ENCODE assay signal across 1 cellular context in genomic region chr2:216619411-216620393, GRCh38.
A peak's percentile ranks its signal among the peaks of the same experiment; 100 is the strongest.
TF ChIP-seq lines count a peak whose summit lies in the region.

No MANE protein-coding gene starts in this region.

TF ChIP-seq in HepG2, 621 proteins besides CTCF, POLR2A, EP300 and RAD21 (continued from another document and continues in another):
- TF ChIP-seq, protein P1, sequence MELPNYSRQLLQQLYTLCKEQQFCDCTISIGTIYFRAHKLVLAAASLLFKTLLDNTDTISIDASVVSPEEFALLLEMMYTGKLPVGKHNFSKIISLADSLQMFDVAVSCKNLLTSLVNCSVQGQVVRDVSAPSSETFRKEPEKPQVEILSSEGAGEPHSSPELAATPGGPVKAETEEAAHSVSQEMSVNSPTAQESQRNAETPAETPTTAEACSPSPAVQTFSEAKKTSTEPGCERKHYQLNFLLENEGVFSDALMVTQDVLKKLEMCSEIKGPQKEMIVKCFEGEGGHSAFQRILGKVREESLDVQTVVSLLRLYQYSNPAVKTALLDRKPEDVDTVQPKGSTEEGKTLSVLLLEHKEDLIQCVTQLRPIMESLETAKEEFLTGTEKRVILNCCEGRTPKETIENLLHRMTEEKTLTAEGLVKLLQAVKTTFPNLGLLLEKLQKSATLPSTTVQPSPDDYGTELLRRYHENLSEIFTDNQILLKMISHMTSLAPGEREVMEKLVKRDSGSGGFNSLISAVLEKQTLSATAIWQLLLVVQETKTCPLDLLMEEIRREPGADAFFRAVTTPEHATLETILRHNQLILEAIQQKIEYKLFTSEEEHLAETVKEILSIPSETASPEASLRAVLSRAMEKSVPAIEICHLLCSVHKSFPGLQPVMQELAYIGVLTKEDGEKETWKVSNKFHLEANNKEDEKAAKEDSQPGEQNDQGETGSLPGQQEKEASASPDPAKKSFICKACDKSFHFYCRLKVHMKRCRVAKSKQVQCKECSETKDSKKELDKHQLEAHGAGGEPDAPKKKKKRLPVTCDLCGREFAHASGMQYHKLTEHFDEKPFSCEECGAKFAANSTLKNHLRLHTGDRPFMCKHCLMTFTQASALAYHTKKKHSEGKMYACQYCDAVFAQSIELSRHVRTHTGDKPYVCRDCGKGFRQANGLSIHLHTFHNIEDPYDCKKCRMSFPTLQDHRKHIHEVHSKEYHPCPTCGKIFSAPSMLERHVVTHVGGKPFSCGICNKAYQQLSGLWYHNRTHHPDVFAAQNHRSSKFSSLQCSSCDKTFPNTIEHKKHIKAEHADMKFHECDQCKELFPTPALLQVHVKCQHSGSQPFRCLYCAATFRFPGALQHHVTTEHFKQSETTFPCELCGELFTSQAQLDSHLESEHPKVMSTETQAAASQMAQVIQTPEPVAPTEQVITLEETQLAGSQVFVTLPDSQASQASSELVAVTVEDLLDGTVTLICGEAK (IDR thresholded peaks at IDR 0.05): no peak
- TF ChIP-seq, protein P1 (CRISPR knock-in tag; IDR thresholded peaks at IDR 0.05): no peak
- TF ChIP-seq ZNF615 (CRISPR knock-in tag; IDR thresholded peaks at IDR 0.05; ENCODE audit: borderline replicate concordance): no peak
- TF ChIP-seq CBX2 (IDR thresholded peaks at IDR 0.05; ENCODE audit: low read depth, low read length): no peak
- no peak for TF ChIP-seq CBX2 (CRISPR knock-in tag; IDR thresholded peaks at IDR 0.05; ENCODE audit: low read depth)
- TF ChIP-seq ZNF577 (CRISPR knock-in tag; IDR thresholded peaks at IDR 0.05; ENCODE audit: borderline replicate concordance, low read depth): no peak
- TF ChIP-seq, protein P2, sequence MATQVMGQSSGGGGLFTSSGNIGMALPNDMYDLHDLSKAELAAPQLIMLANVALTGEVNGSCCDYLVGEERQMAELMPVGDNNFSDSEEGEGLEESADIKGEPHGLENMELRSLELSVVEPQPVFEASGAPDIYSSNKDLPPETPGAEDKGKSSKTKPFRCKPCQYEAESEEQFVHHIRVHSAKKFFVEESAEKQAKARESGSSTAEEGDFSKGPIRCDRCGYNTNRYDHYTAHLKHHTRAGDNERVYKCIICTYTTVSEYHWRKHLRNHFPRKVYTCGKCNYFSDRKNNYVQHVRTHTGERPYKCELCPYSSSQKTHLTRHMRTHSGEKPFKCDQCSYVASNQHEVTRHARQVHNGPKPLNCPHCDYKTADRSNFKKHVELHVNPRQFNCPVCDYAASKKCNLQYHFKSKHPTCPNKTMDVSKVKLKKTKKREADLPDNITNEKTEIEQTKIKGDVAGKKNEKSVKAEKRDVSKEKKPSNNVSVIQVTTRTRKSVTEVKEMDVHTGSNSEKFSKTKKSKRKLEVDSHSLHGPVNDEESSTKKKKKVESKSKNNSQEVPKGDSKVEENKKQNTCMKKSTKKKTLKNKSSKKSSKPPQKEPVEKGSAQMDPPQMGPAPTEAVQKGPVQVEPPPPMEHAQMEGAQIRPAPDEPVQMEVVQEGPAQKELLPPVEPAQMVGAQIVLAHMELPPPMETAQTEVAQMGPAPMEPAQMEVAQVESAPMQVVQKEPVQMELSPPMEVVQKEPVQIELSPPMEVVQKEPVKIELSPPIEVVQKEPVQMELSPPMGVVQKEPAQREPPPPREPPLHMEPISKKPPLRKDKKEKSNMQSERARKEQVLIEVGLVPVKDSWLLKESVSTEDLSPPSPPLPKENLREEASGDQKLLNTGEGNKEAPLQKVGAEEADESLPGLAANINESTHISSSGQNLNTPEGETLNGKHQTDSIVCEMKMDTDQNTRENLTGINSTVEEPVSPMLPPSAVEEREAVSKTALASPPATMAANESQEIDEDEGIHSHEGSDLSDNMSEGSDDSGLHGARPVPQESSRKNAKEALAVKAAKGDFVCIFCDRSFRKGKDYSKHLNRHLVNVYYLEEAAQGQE (IDR thresholded peaks at IDR 0.05; ENCODE audit: borderline replicate concordance in 1 of 2, low read depth in 1 of 2, low read length in 2 of 2): no peak
- no peak for TF ChIP-seq TGIF2 (CRISPR knock-in tag; IDR thresholded peaks at IDR 0.05)
- TF ChIP-seq, protein P3, sequence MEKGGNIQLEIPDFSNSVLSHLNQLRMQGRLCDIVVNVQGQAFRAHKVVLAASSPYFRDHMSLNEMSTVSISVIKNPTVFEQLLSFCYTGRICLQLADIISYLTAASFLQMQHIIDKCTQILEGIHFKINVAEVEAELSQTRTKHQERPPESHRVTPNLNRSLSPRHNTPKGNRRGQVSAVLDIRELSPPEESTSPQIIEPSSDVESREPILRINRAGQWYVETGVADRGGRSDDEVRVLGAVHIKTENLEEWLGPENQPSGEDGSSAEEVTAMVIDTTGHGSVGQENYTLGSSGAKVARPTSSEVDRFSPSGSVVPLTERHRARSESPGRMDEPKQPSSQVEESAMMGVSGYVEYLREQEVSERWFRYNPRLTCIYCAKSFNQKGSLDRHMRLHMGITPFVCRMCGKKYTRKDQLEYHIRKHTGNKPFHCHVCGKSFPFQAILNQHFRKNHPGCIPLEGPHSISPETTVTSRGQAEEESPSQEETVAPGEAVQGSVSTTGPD (CRISPR knock-in tag; IDR thresholded peaks at IDR 0.05): no peak
- 0 out of 2 replicates have a peak, but pooled peaks have one; percentile 24 for TF ChIP-seq ZMYM4 (CRISPR knock-in tag; IDR thresholded peaks at IDR 0.05)
- TF ChIP-seq HNRNPK (IDR thresholded peaks at IDR 0.05; ENCODE audit: low read depth, low read length, poor library complexity, severe bottlenecking): no peak
- TF ChIP-seq ZNF761 (CRISPR knock-in tag; conservative IDR thresholded peaks at IDR 0.05): no peak
- TF ChIP-seq NFAT5 (CRISPR knock-in tag; IDR thresholded peaks at IDR 0.05): no peak
- no peak for TF ChIP-seq HES4 (CRISPR knock-in tag; IDR thresholded peaks at IDR 0.05; ENCODE audit: borderline replicate concordance)
- TF ChIP-seq ARID5B (CRISPR knock-in tag; IDR thresholded peaks at IDR 0.05): peak; percentile 84
- TF ChIP-seq U2AF1 (optimal IDR thresholded peaks at IDR 0.05; ENCODE audit: low read depth, low read length): no peak
- TF ChIP-seq XRCC5 (optimal IDR thresholded peaks at IDR 0.05; ENCODE audit: low read length): no peak
- no peak for TF ChIP-seq ZNF562 (CRISPR knock-in tag; IDR thresholded peaks at IDR 0.05; ENCODE audit: borderline replicate concordance)
- TF ChIP-seq NFYB (CRISPR knock-in tag; IDR thresholded peaks at IDR 0.05): no peak
- TF ChIP-seq KLF11 (CRISPR knock-in tag; IDR thresholded peaks at IDR 0.05): no peak
- TF ChIP-seq SOX6 (IDR thresholded peaks at IDR 0.05): no peak
- TF ChIP-seq SOX6 (CRISPR knock-in tag; IDR thresholded peaks at IDR 0.05): peak; percentile 93
- peak; percentile 23; the same call in 1 of the 2 replicates for TF ChIP-seq SIX1 (CRISPR knock-in tag; IDR thresholded peaks at IDR 0.05; ENCODE audit: borderline replicate concordance)
- no peak for TF ChIP-seq TAF15 (IDR thresholded peaks at IDR 0.05; ENCODE audit: low read depth, low read length, poor library complexity, severe bottlenecking)
- TF ChIP-seq RXRB (CRISPR knock-in tag; IDR thresholded peaks at IDR 0.05; ENCODE audit: borderline replicate concordance): peak; percentile 69
- no peak for TF ChIP-seq YEATS4 (CRISPR knock-in tag; IDR thresholded peaks at IDR 0.05; ENCODE audit: borderline replicate concordance)
- TF ChIP-seq NR2C2 (CRISPR knock-in tag; IDR thresholded peaks at IDR 0.05; ENCODE audit: borderline replicate concordance): no peak
- TF ChIP-seq, protein P4, sequence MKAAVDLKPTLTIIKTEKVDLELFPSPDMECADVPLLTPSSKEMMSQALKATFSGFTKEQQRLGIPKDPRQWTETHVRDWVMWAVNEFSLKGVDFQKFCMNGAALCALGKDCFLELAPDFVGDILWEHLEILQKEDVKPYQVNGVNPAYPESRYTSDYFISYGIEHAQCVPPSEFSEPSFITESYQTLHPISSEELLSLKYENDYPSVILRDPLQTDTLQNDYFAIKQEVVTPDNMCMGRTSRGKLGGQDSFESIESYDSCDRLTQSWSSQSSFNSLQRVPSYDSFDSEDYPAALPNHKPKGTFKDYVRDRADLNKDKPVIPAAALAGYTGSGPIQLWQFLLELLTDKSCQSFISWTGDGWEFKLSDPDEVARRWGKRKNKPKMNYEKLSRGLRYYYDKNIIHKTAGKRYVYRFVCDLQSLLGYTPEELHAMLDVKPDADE (CRISPR knock-in tag; IDR thresholded peaks at IDR 0.05): no peak
- no peak for TF ChIP-seq NFIC (IDR thresholded peaks at IDR 0.05; ENCODE audit: low read length)
- no peak for TF ChIP-seq ZNF569 (CRISPR knock-in tag; IDR thresholded peaks at IDR 0.05; ENCODE audit: borderline replicate concordance)
